ENCODE assay signal across 28 cellular contexts in genomic region chr6:52588710-52589091, GRCh38. TPM values are rescaled to one million over a fixed set of nuclear protein-coding genes. Genes with fewer than 3 reads are reported as not detected.
DNase-seq lines count a peak whose midpoint lies in the region; ATAC-seq and TF ChIP-seq lines count a peak whose summit lies in the region.
"Had no signal": no experiment of that assay in that cellular context is flagged by ENCODE, and none has a peak within 500 bp of the region (broad histone marks: within the 10 kb centered on the region; RNA-seq: fewer than 3 reads in every experiment).

No MANE protein-coding gene starts in this region.

- CTCF ChIA-PET in SK-N-SH (lab: Yijun Ruan, JAX) = interaction anchor here (1.5 to 4.2 kb wide), 5 partner anchors 10 to 74 kb away, joined by 3 to 22 read pairs (median 12); partner anchors contain the start of gene TRAM2

- WGBS in SK-N-SH (ENCODE audit: low lambda C conversion rate) = 100% methylated on average over 1 of the region's 1 CpG

- H3K79me2 ChIP-seq in SK-N-SH (ENCODE audit: insufficient read depth) (no peaks in the 10 kb centered on the region), MM.1S (ENCODE audit: low read length) (no peaks in the 10 kb centered on the region)

- intact Hi-C loops in dendritic cell treated with granulocyte-macrophage colony-stimulating factor and Interleukin-4, amounts not matched to agents 40 ng/mL and 50 ng/mL, for 4 days (cut with micrococcal nuclease) = no loop called here

- H3F3A ChIP-seq in SK-N-SH (replicated peaks; ENCODE audit: insufficient read depth) = peaks cover 3% of the 10 kb centered on the region
- H3F3A ChIP-seq in MM.1S (ENCODE audit: insufficient read depth, low read length) = no peaks in the 10 kb centered on the region

- TF ChIP-seq RAD21 in SK-N-SH (IDR thresholded peaks at IDR 0.05; ENCODE audit: low read length) = no peak

- H2AFZ ChIP-seq in SK-N-SH (ENCODE audit: low read depth) (no peak overlapping the region), MM.1S (ENCODE audit: low read length) (no peak overlapping the region)

- H3K9me3 ChIP-seq in SK-N-SH = no peaks in the 10 kb centered on the region
- H3K9me3 ChIP-seq in MM.1S (replicated peaks; ENCODE audit: insufficient read depth, low read length) = no peaks in the 10 kb centered on the region
- H3K9me3 ChIP-seq: gastrocnemius medialis, ovary, SJSA1 had no signal

- H3K36me3 ChIP-seq in SK-N-SH (replicated peaks in 1 of 2; ENCODE audit: control insufficient read depth in 1 of 2, insufficient read depth in 2 of 2, low read length in 1 of 2) (no peaks in the 10 kb centered on the region), MM.1S (replicated peaks; ENCODE audit: insufficient read depth, low read length) (no peaks in the 10 kb centered on the region)
- H3K36me3 ChIP-seq: gastrocnemius medialis, ovary, SJSA1 had no signal

- H3K4me3 ChIP-seq in SK-N-SH (ENCODE audit: low read depth in 2 of 2, low read length in 1 of 2) (no peak overlapping the region), MM.1S (ENCODE audit: low read length) (no peak overlapping the region)
- H3K4me3 ChIP-seq: gastrocnemius medialis, ovary, SJSA1 had no signal

- peaks cover 35% of the 10 kb centered on the region for H3K4me1 Mint-ChIP-seq in dendritic cell treated with granulocyte-macrophage colony-stimulating factor and Interleukin-4, amounts not matched to agents 40 ng/mL and 50 ng/mL, for 4 days (ENCODE audit: low read depth)
- H3K4me1 Mint-ChIP-seq in mesothelial cell of epicardium = peaks cover 28% of the 10 kb centered on the region
- H3K4me1 Mint-ChIP-seq: activated naive CD4-positive, alpha-beta T cell treated with anti-CD3 and anti-CD28 coated beads, Interleukin-2, amount 50 U/mL, for 24 hours; CD4-positive, CD25-positive, alpha-beta regulatory T cell had no signal

- H3K9ac ChIP-seq in SK-N-SH = no peak overlapping the region
- no peak overlapping the region for H3K9ac ChIP-seq in MM.1S (ENCODE audit: low read length)

- peak overlapping the region; percentile 10 to 97; a peak in 2 of 4 replicates for H3K27ac ChIP-seq in SK-N-SH (ENCODE audit: low read depth in 2 of 2, low read length in 1 of 2)
- H3K27ac ChIP-seq in MM.1S (ENCODE audit: low read length) = no peak overlapping the region
- H3K27ac ChIP-seq: gastrocnemius medialis, ovary, SJSA1 had no signal

- TF ChIP-seq EP300 in SK-N-SH (IDR thresholded peaks at IDR 0.05; ENCODE audit: borderline replicate concordance in 1 of 2, low read depth in 1 of 2, low read length in 1 of 2) = no peak

- no peaks in the 10 kb centered on the region for H3K27me3 Mint-ChIP-seq in dendritic cell treated with granulocyte-macrophage colony-stimulating factor and Interleukin-4, amounts not matched to agents 40 ng/mL and 50 ng/mL, for 4 days
- no peaks in the 10 kb centered on the region for H3K27me3 Mint-ChIP-seq in mesothelial cell of epicardium (ENCODE audit: low read depth)
- H3K27me3 Mint-ChIP-seq: activated CD8-positive, alpha-beta T cell treated with anti-CD3 and anti-CD28 coated beads for 36 hours; activated naive CD4-positive, alpha-beta T cell treated with anti-CD3 and anti-CD28 coated beads, Interleukin-2, amount 50 U/mL, for 24 hours; CD4-positive, CD25-positive, alpha-beta regulatory T cell; naive thymus-derived CD8-positive, alpha-beta T cell had no signal

- H3K9me2 ChIP-seq in SK-N-SH (no peaks in the 10 kb centered on the region), MM.1S (replicated peaks; ENCODE audit: insufficient read depth, low read length) (no peaks in the 10 kb centered on the region)

- no peak for TF ChIP-seq CTCF in SK-N-SH (IDR thresholded peaks at IDR 0.05)
- no peak for TF ChIP-seq CTCF in mesothelial cell of epicardium (IDR thresholded peaks at IDR 0.05; ENCODE audit: unreplicated experiment)
- no peak for TF ChIP-seq CTCF in MM.1S (IDR thresholded peaks at IDR 0.05; ENCODE audit: low read length)

- ATAC-seq in SK-N-SH treated with all-trans-retinoic acid at 6 μM for 48 hours (no peak; the same call in 2 of the 3 replicates), GM21737 (IDR thresholded peaks at IDR 0.05; ENCODE audit: unreplicated experiment) (no peak)
- ATAC-seq: activated CD8-positive, alpha-beta T cell treated with anti-CD3 and anti-CD28 coated beads for 36 hours; gastrocnemius medialis; left colon; naive thymus-derived CD8-positive, alpha-beta T cell had no signal

- no peaks in the 10 kb centered on the region for H4K20me1 ChIP-seq in SK-N-SH (ENCODE audit: insufficient read depth)
- no peaks in the 10 kb centered on the region for H4K20me1 ChIP-seq in MM.1S (ENCODE audit: insufficient read depth, low read length)

- peaks cover 13 to 54% of the 10 kb centered on the region in 2 experiments; a peak in 3 of 4 replicates for H3K4me1 ChIP-seq in SK-N-SH (ENCODE audit: control insufficient read depth in 1 of 2, insufficient read depth in 2 of 2, low read depth in 1 of 2, low read length in 1 of 2)
- peaks cover 7% of the 10 kb centered on the region for H3K4me1 ChIP-seq in MM.1S (ENCODE audit: low read length)

- H3K27me3 ChIP-seq in SK-N-SH (ENCODE audit: insufficient read depth) = no peaks in the 10 kb centered on the region
- H3K27me3 ChIP-seq in MM.1S (replicated peaks; ENCODE audit: insufficient read depth, low read length) = no peaks in the 10 kb centered on the region
- H3K27me3 ChIP-seq: gastrocnemius medialis, ovary, SJSA1 had no signal

- peak overlapping the region; percentile 60 for H3K27ac Mint-ChIP-seq in dendritic cell treated with granulocyte-macrophage colony-stimulating factor and Interleukin-4, amounts not matched to agents 40 ng/mL and 50 ng/mL, for 4 days
- H3K27ac Mint-ChIP-seq in mesothelial cell of epicardium = peak overlapping the region; percentile 57
- H3K27ac Mint-ChIP-seq: activated CD8-positive, alpha-beta T cell treated with anti-CD3 and anti-CD28 coated beads for 36 hours; activated naive CD4-positive, alpha-beta T cell treated with anti-CD3 and anti-CD28 coated beads, Interleukin-2, amount 50 U/mL, for 24 hours; activated T-helper 2 cell treated with anti-CD3 and anti-CD28 coated beads, Interferon-gamma antibody, Interleukin-2, Interleukin-4, amounts not matched to agents 10 μg/mL and 5 μg/mL and 100 μg/mL, durations not matched to agents 14 hours and 24 hours and 36 hours; CD4-positive, CD25-positive, alpha-beta regulatory T cell; immature natural killer cell had no signal

- POLR2A ChIA-PET in SK-N-SH (lab: Yijun Ruan, JAX) = interaction anchor here (1.0 kb wide), 1 partner anchor 168 kb away, joined by 4 read pairs; no protein-coding TSS in a partner anchor

- H3K9me3 Mint-ChIP-seq in dendritic cell treated with granulocyte-macrophage colony-stimulating factor and Interleukin-4, amounts not matched to agents 40 ng/mL and 50 ng/mL, for 4 days = no peaks in the 10 kb centered on the region
- no peaks in the 10 kb centered on the region for H3K9me3 Mint-ChIP-seq in mesothelial cell of epicardium
- H3K9me3 Mint-ChIP-seq: activated CD8-positive, alpha-beta T cell treated with anti-CD3 and anti-CD28 coated beads for 36 hours; activated naive CD4-positive, alpha-beta T cell treated with anti-CD3 and anti-CD28 coated beads, Interleukin-2, amount 50 U/mL, for 24 hours; activated T-helper 2 cell treated with anti-CD3 and anti-CD28 coated beads, Interferon-gamma antibody, Interleukin-2, Interleukin-4, amounts not matched to agents 10 μg/mL and 5 μg/mL and 100 μg/mL, durations not matched to agents 14 hours and 24 hours and 36 hours; CD4-positive, CD25-positive, alpha-beta regulatory T cell; immature natural killer cell; naive thymus-derived CD8-positive, alpha-beta T cell had no signal

- 0 out of 2 replicates have a peak overlapping the region, but pooled peaks have one; percentile 30 for H3K4me2 ChIP-seq in SK-N-SH
- no peak overlapping the region for H3K4me2 ChIP-seq in MM.1S (ENCODE audit: low read depth, low read length)

- no peak overlapping the region for H3K4me3 Mint-ChIP-seq in dendritic cell treated with granulocyte-macrophage colony-stimulating factor and Interleukin-4, amounts not matched to agents 40 ng/mL and 50 ng/mL, for 4 days
- no peak overlapping the region for H3K4me3 Mint-ChIP-seq in mesothelial cell of epicardium
- H3K4me3 Mint-ChIP-seq: activated CD8-positive, alpha-beta T cell treated with anti-CD3 and anti-CD28 coated beads for 36 hours; activated naive CD4-positive, alpha-beta T cell treated with anti-CD3 and anti-CD28 coated beads, Interleukin-2, amount 50 U/mL, for 24 hours; CD4-positive, CD25-positive, alpha-beta regulatory T cell; immature natural killer cell; naive thymus-derived CD8-positive, alpha-beta T cell had no signal

- no peaks in the 10 kb centered on the region for H3K36me3 Mint-ChIP-seq in dendritic cell treated with granulocyte-macrophage colony-stimulating factor and Interleukin-4, amounts not matched to agents 40 ng/mL and 50 ng/mL, for 4 days (ENCODE audit: low read depth)
- H3K36me3 Mint-ChIP-seq in mesothelial cell of epicardium = no peaks in the 10 kb centered on the region
- H3K36me3 Mint-ChIP-seq: activated naive CD4-positive, alpha-beta T cell treated with anti-CD3 and anti-CD28 coated beads, Interleukin-2, amount 50 U/mL, for 24 hours; CD4-positive, CD25-positive, alpha-beta regulatory T cell; naive thymus-derived CD8-positive, alpha-beta T cell had no signal

- no peak for DNase-seq in SK-N-SH
- no peak for DNase-seq in mesothelial cell of epicardium (ENCODE audit: low spot score in 2 of 2, unreplicated experiment in 2 of 2)
- no peak for DNase-seq in MM.1S
- DNase-seq in NK-92 (lab: John Stamatoyannopoulos, UW; ENCODE audit: unreplicated experiment) = no peak
- no peak for DNase-seq in NCI-H2196 treated with DMSO at 0.1 percent for 48 hours (lab: John Stamatoyannopoulos, UW; ENCODE audit: unreplicated experiment)
- DNase-seq: activated CD8-positive, alpha-beta T cell treated with anti-CD3 and anti-CD28 coated beads for 36 hours; amygdala; caudate nucleus; CD4-positive, CD25-positive, alpha-beta regulatory T cell; dermis blood vessel endothelial cell; gastrocnemius medialis; immature natural killer cell; KBM-7; left colon; midbrain; naive thymus-derived CD8-positive, alpha-beta T cell; NCI-H1105 treated with DMSO at 0.1 percent for 48 hours; NCI-H2029; NCI-H526 treated with DMSO at 0.1 percent for 48 hours; ovary; stimulated activated CD4-positive, alpha-beta T cell treated with anti-CD3 and anti-CD28 coated beads, Interleukin-12 subunit alpha, Interleukin-12 subunit beta, amount 100 ng/mL, for 4 hours; stimulated activated CD4-positive, alpha-beta T cell treated with anti-CD3 and anti-CD28 coated beads, Interleukin-4, amount 100 ng/mL, for 1 hour had no signal

TF ChIP-seq in SK-N-SH treated with all-trans-retinoic acid at 6 μM for 48 hours, 23 proteins besides CTCF, POLR2A, EP300 and RAD21 (continues in another document):
- no peak for TF ChIP-seq BACH2 (CRISPR knock-in tag; IDR thresholded peaks at IDR 0.05; ENCODE audit: borderline replicate concordance)
- TF ChIP-seq TOX (CRISPR knock-in tag; IDR thresholded peaks at IDR 0.05; ENCODE audit: borderline replicate concordance) = no peak

RNA-seq across cellular contexts. Expression of gene TRAM2, which starts 11.8 kb away (rescaled TPM):
- polyA plus RNA-seq in SK-N-SH (2012; rRNA removed) = 26.4 and 36.0 TPM in 2 replicates
- 23.9 and 25.6 TPM in 2 replicates for polyA plus RNA-seq in SK-N-SH (2012; cell fraction: cytosol; rRNA removed)
- 39.6 and 52.6 TPM in 2 replicates for polyA plus RNA-seq in SK-N-SH (2012; cell fraction: nucleus; rRNA removed)
- total RNA-seq in mesothelial cell of epicardium = 21.7 to 22.1 TPM (median 21.8 TPM) in 3 replicates
